1 cellular context compared by ENCODE assay signal in genomic region chr3:186432189-186432588, GRCh38.
TF ChIP-seq lines count a peak whose summit lies in the region.

No MANE protein-coding gene starts in this region.

TF ChIP-seq in SK-N-SH treated with all-trans-retinoic acid at 6 μM for 48 hours, 23 proteins besides CTCF, POLR2A, EP300 and RAD21 (continued from another document):
- TF ChIP-seq POU6F1 (CRISPR knock-in tag; IDR thresholded peaks at IDR 0.05; ENCODE audit: borderline replicate concordance, low read depth) = no peak
